1 cellular context compared by ENCODE assay signal in the genomic region with DNA sequence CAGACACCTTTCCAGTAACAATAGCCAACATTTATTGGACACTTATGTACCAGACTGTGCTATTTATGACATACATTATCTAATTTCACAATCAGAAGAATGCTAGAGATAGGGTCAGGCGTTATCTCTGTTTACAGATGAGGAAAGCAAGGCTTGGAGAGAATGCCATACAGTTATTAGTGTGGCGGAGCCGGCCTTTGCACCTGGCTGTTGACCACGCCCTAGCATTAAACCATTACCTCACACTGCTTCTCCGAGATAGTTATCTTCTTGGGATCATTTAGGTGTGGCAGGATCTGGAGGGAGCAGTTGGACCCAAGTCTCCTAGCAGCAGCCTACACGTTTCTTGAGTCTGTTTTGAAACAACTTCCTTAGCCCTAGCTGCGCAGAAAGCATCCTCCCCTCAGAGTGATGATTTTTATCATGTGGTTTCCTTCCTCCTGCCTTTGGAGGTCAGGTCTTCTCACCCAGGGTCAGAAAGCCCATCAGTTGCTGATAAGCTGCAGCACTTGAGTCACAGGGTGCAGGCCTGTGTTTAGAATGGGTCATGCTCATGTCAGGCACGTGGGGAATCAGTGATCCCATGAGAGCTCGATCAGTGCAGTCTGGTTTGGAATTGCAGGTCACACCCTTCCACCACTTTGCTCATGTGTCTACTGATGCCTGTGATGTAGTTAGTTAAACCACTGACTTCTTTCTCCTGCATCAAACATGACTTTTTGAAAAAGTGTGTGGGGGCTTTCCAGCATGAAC.
TF ChIP-seq lines count a peak whose summit lies in the region.

No MANE protein-coding gene starts in this region.

TF ChIP-seq in HepG2, 621 proteins besides CTCF, POLR2A, EP300 and RAD21 (continued from another document and continues in another):
- TF ChIP-seq, protein P1, sequence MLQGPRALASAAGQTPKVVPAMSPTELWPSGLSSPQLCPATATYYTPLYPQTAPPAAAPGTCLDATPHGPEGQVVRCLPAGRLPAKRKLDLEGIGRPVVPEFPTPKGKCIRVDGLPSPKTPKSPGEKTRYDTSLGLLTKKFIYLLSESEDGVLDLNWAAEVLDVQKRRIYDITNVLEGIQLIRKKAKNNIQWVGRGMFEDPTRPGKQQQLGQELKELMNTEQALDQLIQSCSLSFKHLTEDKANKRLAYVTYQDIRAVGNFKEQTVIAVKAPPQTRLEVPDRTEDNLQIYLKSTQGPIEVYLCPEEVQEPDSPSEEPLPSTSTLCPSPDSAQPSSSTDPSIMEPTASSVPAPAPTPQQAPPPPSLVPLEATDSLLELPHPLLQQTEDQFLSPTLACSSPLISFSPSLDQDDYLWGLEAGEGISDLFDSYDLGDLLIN (CRISPR knock-in tag; IDR thresholded peaks at IDR 0.05; ENCODE audit: borderline replicate concordance): no peak
- no peak; the same call in 1 of the 2 replicates for TF ChIP-seq ZNF468 (CRISPR knock-in tag; IDR thresholded peaks at IDR 0.05)
- peak; percentile 86 for TF ChIP-seq HNF4A (CRISPR knock-in tag; IDR thresholded peaks at IDR 0.05)
- no peak for TF ChIP-seq TAF1 (CRISPR knock-in tag; IDR thresholded peaks at IDR 0.05)
- TF ChIP-seq FOXC1 (CRISPR knock-in tag; IDR thresholded peaks at IDR 0.05; ENCODE audit: borderline replicate concordance): 0 out of 2 replicates have a peak, but pooled peaks have one; percentile 78
- no peak for TF ChIP-seq CCAR2 (optimal IDR thresholded peaks at IDR 0.05; ENCODE audit: low read depth, low read length)
- no peak for TF ChIP-seq MATR3 (CRISPR knock-in tag; IDR thresholded peaks at IDR 0.05)
- no peak for TF ChIP-seq FOXO4 (CRISPR knock-in tag; conservative IDR thresholded peaks at IDR 0.05)
- TF ChIP-seq ZBTB7A (CRISPR knock-in tag; IDR thresholded peaks at IDR 0.05): no peak
- TF ChIP-seq ASH2L (IDR thresholded peaks at IDR 0.05; ENCODE audit: insufficient read length, low read depth, low read length): no peak
- TF ChIP-seq CREM (IDR thresholded peaks at IDR 0.05): peak; percentile 78
- no peak for TF ChIP-seq CREM (CRISPR knock-in tag; IDR thresholded peaks at IDR 0.05)
- no peak for TF ChIP-seq ZNF143 (CRISPR knock-in tag; IDR thresholded peaks at IDR 0.05)
- TF ChIP-seq, protein P2, sequence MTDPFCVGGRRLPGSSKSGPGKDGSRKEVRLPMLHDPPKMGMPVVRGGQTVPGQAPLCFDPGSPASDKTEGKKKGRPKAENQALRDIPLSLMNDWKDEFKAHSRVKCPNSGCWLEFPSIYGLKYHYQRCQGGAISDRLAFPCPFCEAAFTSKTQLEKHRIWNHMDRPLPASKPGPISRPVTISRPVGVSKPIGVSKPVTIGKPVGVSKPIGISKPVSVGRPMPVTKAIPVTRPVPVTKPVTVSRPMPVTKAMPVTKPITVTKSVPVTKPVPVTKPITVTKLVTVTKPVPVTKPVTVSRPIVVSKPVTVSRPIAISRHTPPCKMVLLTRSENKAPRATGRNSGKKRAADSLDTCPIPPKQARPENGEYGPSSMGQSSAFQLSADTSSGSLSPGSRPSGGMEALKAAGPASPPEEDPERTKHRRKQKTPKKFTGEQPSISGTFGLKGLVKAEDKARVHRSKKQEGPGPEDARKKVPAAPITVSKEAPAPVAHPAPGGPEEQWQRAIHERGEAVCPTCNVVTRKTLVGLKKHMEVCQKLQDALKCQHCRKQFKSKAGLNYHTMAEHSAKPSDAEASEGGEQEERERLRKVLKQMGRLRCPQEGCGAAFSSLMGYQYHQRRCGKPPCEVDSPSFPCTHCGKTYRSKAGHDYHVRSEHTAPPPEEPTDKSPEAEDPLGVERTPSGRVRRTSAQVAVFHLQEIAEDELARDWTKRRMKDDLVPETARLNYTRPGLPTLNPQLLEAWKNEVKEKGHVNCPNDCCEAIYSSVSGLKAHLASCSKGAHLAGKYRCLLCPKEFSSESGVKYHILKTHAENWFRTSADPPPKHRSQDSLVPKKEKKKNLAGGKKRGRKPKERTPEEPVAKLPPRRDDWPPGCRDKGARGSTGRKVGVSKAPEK (CRISPR knock-in tag; IDR thresholded peaks at IDR 0.05; ENCODE audit: borderline replicate concordance): no peak
- no peak for TF ChIP-seq ZBTB2 (CRISPR knock-in tag; IDR thresholded peaks at IDR 0.05; ENCODE audit: low read depth)
- TF ChIP-seq ZNF383 (CRISPR knock-in tag; IDR thresholded peaks at IDR 0.05; ENCODE audit: borderline replicate concordance): no peak
- no peak for TF ChIP-seq ZNF138 (CRISPR knock-in tag; IDR thresholded peaks at IDR 0.05; ENCODE audit: low read depth)
- no peak for TF ChIP-seq ZNF274 (CRISPR knock-in tag; IDR thresholded peaks at IDR 0.05)
- TF ChIP-seq, protein P3, sequence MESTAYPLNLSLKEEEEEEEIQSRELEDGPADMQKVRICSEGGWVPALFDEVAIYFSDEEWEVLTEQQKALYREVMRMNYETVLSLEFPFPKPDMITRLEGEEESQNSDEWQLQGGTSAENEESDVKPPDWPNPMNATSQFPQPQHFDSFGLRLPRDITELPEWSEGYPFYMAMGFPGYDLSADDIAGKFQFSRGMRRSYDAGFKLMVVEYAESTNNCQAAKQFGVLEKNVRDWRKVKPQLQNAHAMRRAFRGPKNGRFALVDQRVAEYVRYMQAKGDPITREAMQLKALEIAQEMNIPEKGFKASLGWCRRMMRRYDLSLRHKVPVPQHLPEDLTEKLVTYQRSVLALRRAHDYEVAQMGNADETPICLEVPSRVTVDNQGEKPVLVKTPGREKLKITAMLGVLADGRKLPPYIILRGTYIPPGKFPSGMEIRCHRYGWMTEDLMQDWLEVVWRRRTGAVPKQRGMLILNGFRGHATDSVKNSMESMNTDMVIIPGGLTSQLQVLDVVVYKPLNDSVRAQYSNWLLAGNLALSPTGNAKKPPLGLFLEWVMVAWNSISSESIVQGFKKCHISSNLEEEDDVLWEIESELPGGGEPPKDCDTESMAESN (CRISPR knock-in tag; conservative IDR thresholded peaks at IDR 0.05): 0 out of 2 replicates have a peak, but pooled peaks have one; percentile 16
- TF ChIP-seq, protein P4, sequence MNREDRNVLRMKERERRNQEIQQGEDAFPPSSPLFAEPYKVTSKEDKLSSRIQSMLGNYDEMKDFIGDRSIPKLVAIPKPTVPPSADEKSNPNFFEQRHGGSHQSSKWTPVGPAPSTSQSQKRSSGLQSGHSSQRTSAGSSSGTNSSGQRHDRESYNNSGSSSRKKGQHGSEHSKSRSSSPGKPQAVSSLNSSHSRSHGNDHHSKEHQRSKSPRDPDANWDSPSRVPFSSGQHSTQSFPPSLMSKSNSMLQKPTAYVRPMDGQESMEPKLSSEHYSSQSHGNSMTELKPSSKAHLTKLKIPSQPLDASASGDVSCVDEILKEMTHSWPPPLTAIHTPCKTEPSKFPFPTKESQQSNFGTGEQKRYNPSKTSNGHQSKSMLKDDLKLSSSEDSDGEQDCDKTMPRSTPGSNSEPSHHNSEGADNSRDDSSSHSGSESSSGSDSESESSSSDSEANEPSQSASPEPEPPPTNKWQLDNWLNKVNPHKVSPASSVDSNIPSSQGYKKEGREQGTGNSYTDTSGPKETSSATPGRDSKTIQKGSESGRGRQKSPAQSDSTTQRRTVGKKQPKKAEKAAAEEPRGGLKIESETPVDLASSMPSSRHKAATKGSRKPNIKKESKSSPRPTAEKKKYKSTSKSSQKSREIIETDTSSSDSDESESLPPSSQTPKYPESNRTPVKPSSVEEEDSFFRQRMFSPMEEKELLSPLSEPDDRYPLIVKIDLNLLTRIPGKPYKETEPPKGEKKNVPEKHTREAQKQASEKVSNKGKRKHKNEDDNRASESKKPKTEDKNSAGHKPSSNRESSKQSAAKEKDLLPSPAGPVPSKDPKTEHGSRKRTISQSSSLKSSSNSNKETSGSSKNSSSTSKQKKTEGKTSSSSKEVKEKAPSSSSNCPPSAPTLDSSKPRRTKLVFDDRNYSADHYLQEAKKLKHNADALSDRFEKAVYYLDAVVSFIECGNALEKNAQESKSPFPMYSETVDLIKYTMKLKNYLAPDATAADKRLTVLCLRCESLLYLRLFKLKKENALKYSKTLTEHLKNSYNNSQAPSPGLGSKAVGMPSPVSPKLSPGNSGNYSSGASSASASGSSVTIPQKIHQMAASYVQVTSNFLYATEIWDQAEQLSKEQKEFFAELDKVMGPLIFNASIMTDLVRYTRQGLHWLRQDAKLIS (CRISPR knock-in tag; IDR thresholded peaks at IDR 0.05): no peak
- no peak for TF ChIP-seq TOPORS (CRISPR knock-in tag; IDR thresholded peaks at IDR 0.05)
- no peak; the same call in 1 of the 2 replicates for TF ChIP-seq JUND (CRISPR knock-in tag; IDR thresholded peaks at IDR 0.05)
- no peak for TF ChIP-seq SP2 (CRISPR knock-in tag; IDR thresholded peaks at IDR 0.05)
- peak; percentile 19; the same call in 1 of the 2 replicates for TF ChIP-seq MBD4 (IDR thresholded peaks at IDR 0.05; ENCODE audit: borderline replicate concordance, low read length)
- no peak for TF ChIP-seq ZNF883 (CRISPR knock-in tag; IDR thresholded peaks at IDR 0.05; ENCODE audit: not compliant biosample characterization)
- TF ChIP-seq SNAPC4 (CRISPR knock-in tag; IDR thresholded peaks at IDR 0.05): no peak
- TF ChIP-seq ZNF660 (CRISPR knock-in tag; IDR thresholded peaks at IDR 0.05; ENCODE audit: borderline replicate concordance, low read depth): no peak
- TF ChIP-seq DNMT3B (CRISPR knock-in tag; conservative IDR thresholded peaks at IDR 0.05): peak; percentile 96; the same call in 1 of the 2 replicates
- no peak for TF ChIP-seq AGO2 (optimal IDR thresholded peaks at IDR 0.05; ENCODE audit: low read depth, low read length)
- TF ChIP-seq PAF1 (CRISPR knock-in tag; IDR thresholded peaks at IDR 0.05): no peak
- TF ChIP-seq CHCHD3 (CRISPR knock-in tag; IDR thresholded peaks at IDR 0.05): no peak
- TF ChIP-seq LCORL (IDR thresholded peaks at IDR 0.05): no peak
- peak; percentile 18; the same call in 1 of the 2 replicates for TF ChIP-seq LCORL (CRISPR knock-in tag; IDR thresholded peaks at IDR 0.05)
- peak; percentile 22; the same call in 1 of the 2 replicates for TF ChIP-seq ZFX (CRISPR knock-in tag; IDR thresholded peaks at IDR 0.05; ENCODE audit: low read depth)
- TF ChIP-seq EEA1 (CRISPR knock-in tag; IDR thresholded peaks at IDR 0.05; ENCODE audit: borderline replicate concordance): no peak
- TF ChIP-seq MYNN (CRISPR knock-in tag; IDR thresholded peaks at IDR 0.05; ENCODE audit: low read depth): no peak
- no peak for TF ChIP-seq NR3C1 (CRISPR knock-in tag; IDR thresholded peaks at IDR 0.05)
- TF ChIP-seq, protein P5, sequence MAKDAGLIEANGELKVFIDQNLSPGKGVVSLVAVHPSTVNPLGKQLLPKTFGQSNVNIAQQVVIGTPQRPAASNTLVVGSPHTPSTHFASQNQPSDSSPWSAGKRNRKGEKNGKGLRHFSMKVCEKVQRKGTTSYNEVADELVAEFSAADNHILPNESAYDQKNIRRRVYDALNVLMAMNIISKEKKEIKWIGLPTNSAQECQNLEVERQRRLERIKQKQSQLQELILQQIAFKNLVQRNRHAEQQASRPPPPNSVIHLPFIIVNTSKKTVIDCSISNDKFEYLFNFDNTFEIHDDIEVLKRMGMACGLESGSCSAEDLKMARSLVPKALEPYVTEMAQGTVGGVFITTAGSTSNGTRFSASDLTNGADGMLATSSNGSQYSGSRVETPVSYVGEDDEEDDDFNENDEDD (CRISPR knock-in tag; IDR thresholded peaks at IDR 0.05; ENCODE audit: borderline replicate concordance): no peak
- no peak for TF ChIP-seq TAF15 (IDR thresholded peaks at IDR 0.05; ENCODE audit: low read depth, low read length, poor library complexity, severe bottlenecking)
- TF ChIP-seq CENPX (CRISPR knock-in tag; IDR thresholded peaks at IDR 0.05): no peak
- no peak for TF ChIP-seq PPARG (CRISPR knock-in tag; conservative IDR thresholded peaks at IDR 0.05)
- no peak for TF ChIP-seq ZNF782 (CRISPR knock-in tag; IDR thresholded peaks at IDR 0.05; ENCODE audit: borderline replicate concordance)
- TF ChIP-seq ZFP1 (CRISPR knock-in tag; IDR thresholded peaks at IDR 0.05): no peak
